13 cellular contexts compared by ENCODE assay signal in genomic region chr17:63911041-63911635, GRCh38. TPM values are rescaled to one million over a fixed set of nuclear protein-coding genes. Genes with fewer than 3 reads are reported as not detected.
"Had no signal": no experiment of that assay in that cellular context is flagged by ENCODE, and none has a peak within 500 bp of the region (broad histone marks: within the 10 kb centered on the region; RNA-seq: fewer than 3 reads in every experiment).

Gene CSHL1, minus strand, starts transcription at chr17:63911258. Its CDS starts 62 bp downstream, at chr17:63911196.

- ATAC-seq: body of pancreas had no signal

- H3K27ac ChIP-seq: body of pancreas, left ventricle myocardium inferior, tibial nerve, vagina had no signal

- H3K9me3 Mint-ChIP-seq: endodermal cell had no signal

- H3K4me3 ChIP-seq: body of pancreas, left ventricle myocardium inferior, tibial nerve, vagina had no signal

- H3K9me3 ChIP-seq: body of pancreas, left ventricle myocardium inferior, tibial nerve, vagina had no signal

- H3K36me3 ChIP-seq: left ventricle myocardium inferior, tibial nerve, vagina had no signal

- H3K27ac Mint-ChIP-seq: endodermal cell, progenitor cell of endocrine pancreas had no signal

- FAIRE-seq: colon had no signal

- H3K4me1 ChIP-seq: body of pancreas, left ventricle myocardium inferior, tibial nerve, vagina had no signal

- DNase-seq: foreskin melanocyte, left ventricle myocardium inferior had no signal

- H3K27me3 ChIP-seq: body of pancreas, vagina had no signal

- H3K4me3 Mint-ChIP-seq: endodermal cell had no signal

RNA-seq across cellular contexts. Expression of gene CSHL1, which starts in this region (rescaled TPM):
- total RNA-seq: body of pancreas, endodermal cell, kidney epithelial cell, left ventricle myocardium inferior, myocyte, omental fat pad, progenitor cell of endocrine pancreas, skeletal muscle tissue, tibial nerve, vagina had no signal
- polyA plus RNA-seq: neural cell had no signal
